ENCODE assay signal across 1 cellular context in the genomic region with DNA sequence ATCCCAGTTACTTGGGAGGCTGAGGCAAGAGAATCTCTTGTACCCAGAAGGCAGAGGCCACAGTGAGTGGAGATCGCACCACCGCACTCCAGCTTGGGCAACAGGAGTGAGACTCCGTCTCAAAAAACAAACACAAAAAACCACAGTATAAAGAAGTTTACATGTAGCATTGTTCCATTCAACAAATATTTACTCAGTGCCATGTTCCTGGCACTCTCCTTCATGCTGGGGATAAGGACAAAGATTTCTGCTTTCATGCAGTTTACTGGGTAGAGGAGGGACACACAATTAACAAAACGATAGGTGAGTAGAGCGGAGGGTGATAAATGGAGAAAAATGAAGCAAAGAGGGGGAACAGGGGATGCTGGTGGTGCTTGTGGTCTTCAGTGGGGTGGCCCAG.
TF ChIP-seq lines count a peak whose summit lies in the region.

No MANE protein-coding gene starts in this region.

TF ChIP-seq in IMR-90, 13 proteins besides CTCF, POLR2A, EP300 and RAD21:
- no peak for TF ChIP-seq FOS (IDR thresholded peaks at IDR 0.05; ENCODE audit: low read depth, low read length)
- TF ChIP-seq, protein P1, sequence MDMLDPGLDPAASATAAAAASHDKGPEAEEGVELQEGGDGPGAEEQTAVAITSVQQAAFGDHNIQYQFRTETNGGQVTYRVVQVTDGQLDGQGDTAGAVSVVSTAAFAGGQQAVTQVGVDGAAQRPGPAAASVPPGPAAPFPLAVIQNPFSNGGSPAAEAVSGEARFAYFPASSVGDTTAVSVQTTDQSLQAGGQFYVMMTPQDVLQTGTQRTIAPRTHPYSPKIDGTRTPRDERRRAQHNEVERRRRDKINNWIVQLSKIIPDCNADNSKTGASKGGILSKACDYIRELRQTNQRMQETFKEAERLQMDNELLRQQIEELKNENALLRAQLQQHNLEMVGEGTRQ (IDR thresholded peaks at IDR 0.05; ENCODE audit: low read depth, low read length) = no peak
- no peak for TF ChIP-seq SMC3 (IDR thresholded peaks at IDR 0.05; ENCODE audit: low read depth, low read length)
- no peak for TF ChIP-seq RFX5 (IDR thresholded peaks at IDR 0.05; ENCODE audit: low read depth, low read length)
- TF ChIP-seq MXI1 (IDR thresholded peaks at IDR 0.05; ENCODE audit: borderline replicate concordance, low read depth, low read length) = no peak
- no peak for TF ChIP-seq MAFK (IDR thresholded peaks at IDR 0.05; ENCODE audit: low read depth, low read length)
- no peak for TF ChIP-seq MAZ (IDR thresholded peaks at IDR 0.05; ENCODE audit: borderline replicate concordance, low read depth, low read length)
- TF ChIP-seq CEBPB (IDR thresholded peaks at IDR 0.05; ENCODE audit: low read depth, low read length) = no peak
- TF ChIP-seq RCOR1 (IDR thresholded peaks at IDR 0.05; ENCODE audit: insufficient replicate concordance, low read length) = no peak
